2 cellular contexts compared by ENCODE assay signal in genomic region chr6:7896465-7896987, GRCh38.
TF ChIP-seq lines count a peak whose summit lies in the region.

No MANE protein-coding gene starts in this region.

TF ChIP-seq in HepG2, 621 proteins besides CTCF, POLR2A, EP300 and RAD21:
- no peak for TF ChIP-seq STAG1 (CRISPR knock-in tag; IDR thresholded peaks at IDR 0.05)
- TF ChIP-seq ZNF607 (CRISPR knock-in tag; IDR thresholded peaks at IDR 0.05; ENCODE audit: borderline replicate concordance): no peak
- TF ChIP-seq MIER2 (CRISPR knock-in tag; IDR thresholded peaks at IDR 0.05): no peak
- TF ChIP-seq ZFP37 (CRISPR knock-in tag; IDR thresholded peaks at IDR 0.05; ENCODE audit: borderline replicate concordance): no peak
- peak; percentile 77 for TF ChIP-seq RBM22 (optimal IDR thresholded peaks at IDR 0.05; ENCODE audit: low read length)
- TF ChIP-seq ZNF282 (IDR thresholded peaks at IDR 0.05; ENCODE audit: partially characterized antibody): no peak

TF ChIP-seq in endothelial cell of umbilical vein, 7 proteins besides CTCF, POLR2A, EP300 and RAD21:
- TF ChIP-seq MAX (IDR thresholded peaks at IDR 0.05; ENCODE audit: insufficient read depth, insufficient read length) (no peak), MYC (IDR thresholded peaks at IDR 0.05; ENCODE audit: low read depth, low read length) (no peak), JUN (IDR thresholded peaks at IDR 0.05; ENCODE audit: borderline replicate concordance, insufficient read depth, insufficient read length, low read depth) (no peak), FOS (IDR thresholded peaks at IDR 0.05; ENCODE audit: borderline replicate concordance, insufficient read depth, low read length) (no peak)
